In genomic region chr11:96197801-96198465, GRCh38 we compare ENCODE assay signal across 8 cellular contexts.
DNase-seq lines count a peak whose midpoint lies in the region; ATAC-seq, FAIRE-seq and TF ChIP-seq lines count a peak whose summit lies in the region.

No MANE protein-coding gene starts in this region.

- H3K27me3 Mint-ChIP-seq in CD8-positive, alpha-beta memory T cell = no peaks in the 10 kb centered on the region
- H3K27me3 Mint-ChIP-seq in astrocyte (ENCODE audit: low read depth, unreplicated experiment) = no peaks in the 10 kb centered on the region

- CTCF ChIA-PET in CD8-positive, alpha-beta memory T cell (lab: Charles Lee) = interaction anchor here (0.7 to 1.4 kb wide), 2 partner anchors 144 to 145 kb away, joined by 4 to 5 read pairs; partner anchors contain the start of gene MAML2

- H4K20me1 ChIP-seq in astrocyte (ENCODE audit: insufficient read depth, low read length) = no peaks in the 10 kb centered on the region

- H3K4me1 ChIP-seq in CD8-positive, alpha-beta memory T cell (ENCODE audit: insufficient read depth, low read length) = peaks cover 49% of the 10 kb centered on the region
- H3K4me1 ChIP-seq in astrocyte (ENCODE audit: insufficient read depth, low read length) = peaks cover 28% of the 10 kb centered on the region

- H3K4me2 ChIP-seq in astrocyte (ENCODE audit: low read length) = no peak overlapping the region

- TF ChIP-seq CTCF in astrocyte (IDR thresholded peaks at IDR 0.05; ENCODE audit: insufficient read depth, low read depth, low read length) = no peak

- ATAC-seq in GM19455 (IDR thresholded peaks at IDR 0.05; ENCODE audit: unreplicated experiment) (peak; percentile 67), HG03432 (IDR thresholded peaks at IDR 0.05; ENCODE audit: unreplicated experiment) (peak; percentile 77)

- no peaks in the 10 kb centered on the region for H3K9me3 Mint-ChIP-seq in CD8-positive, alpha-beta memory T cell
- H3K9me3 Mint-ChIP-seq in astrocyte (ENCODE audit: unreplicated experiment) = no peaks in the 10 kb centered on the region

- no peak overlapping the region for H3K27ac ChIP-seq in CD8-positive, alpha-beta memory T cell (ENCODE audit: low read depth, low read length)
- no peak overlapping the region for H3K27ac ChIP-seq in astrocyte (ENCODE audit: low read depth, low read length)

- peak overlapping the region in 5 of 7 donors; percentile 9 to 44 (median 20) for H3K4me3 Mint-ChIP-seq in CD8-positive, alpha-beta memory T cell
- H3K4me3 Mint-ChIP-seq in astrocyte (ENCODE audit: unreplicated experiment) = no peak overlapping the region

- no peak overlapping the region for H2AFZ ChIP-seq in astrocyte (ENCODE audit: low read depth, low read length)

- no peaks in the 10 kb centered on the region for H3K9me3 ChIP-seq in CD8-positive, alpha-beta memory T cell (ENCODE audit: low read length)
- H3K9me3 ChIP-seq in astrocyte (ENCODE audit: insufficient read depth, low read depth, low read length) = no peaks in the 10 kb centered on the region

- POLR2A ChIA-PET in CD8-positive, alpha-beta memory T cell (lab: Charles Lee) = no interaction called here

- H3K27me3 ChIP-seq in CD8-positive, alpha-beta memory T cell (ENCODE audit: insufficient read depth, low read length, poor library complexity, severe bottlenecking) = no peaks in the 10 kb centered on the region
- no peaks in the 10 kb centered on the region for H3K27me3 ChIP-seq in astrocyte (ENCODE audit: insufficient read depth, low read length)

- H3K4me1 Mint-ChIP-seq in CD8-positive, alpha-beta memory T cell = peaks cover 72 to 89% (median 73%) of the 10 kb centered on the region in 3 donors
- H3K4me1 Mint-ChIP-seq in astrocyte (ENCODE audit: low read depth, unreplicated experiment) = peaks cover 65% of the 10 kb centered on the region

- peaks cover 4 to 13% (median 9%) of the 10 kb centered on the region in 3 donors for H3K36me3 Mint-ChIP-seq in CD8-positive, alpha-beta memory T cell
- peaks cover 8% of the 10 kb centered on the region for H3K36me3 Mint-ChIP-seq in astrocyte (ENCODE audit: low read depth, unreplicated experiment)

- no peak overlapping the region for H3K9ac ChIP-seq in astrocyte (ENCODE audit: low read length)

- no peak for DNase-seq in CD8-positive, alpha-beta memory T cell
- no peak for DNase-seq in astrocyte (ENCODE audit: low read depth)
- no peak for DNase-seq in NCI-H128 (lab: John Stamatoyannopoulos, UW; ENCODE audit: unreplicated experiment)
- DNase-seq in DMS153 treated with DMSO at 0.1 percent for 48 hours (lab: John Stamatoyannopoulos, UW; ENCODE audit: unreplicated experiment) = no peak
- DNase-seq in ureter (ENCODE audit: low spot score) = no peak
- no peak for DNase-seq in COR-L47 (lab: John Stamatoyannopoulos, UW)

- FAIRE-seq in astrocyte (lab: Jason Lieb, UNC) = no peak

- H3K79me2 ChIP-seq in astrocyte (ENCODE audit: insufficient read depth, low read length) = peaks cover 53% of the 10 kb centered on the region

- peaks cover 4% of the 10 kb centered on the region for H3K36me3 ChIP-seq in CD8-positive, alpha-beta memory T cell (ENCODE audit: insufficient read depth, low read length)
- H3K36me3 ChIP-seq in astrocyte (ENCODE audit: insufficient read depth, low read length) = no peaks in the 10 kb centered on the region

- peak overlapping the region in 6 of 8 donors; percentile 24 to 88 (median 60) for H3K27ac Mint-ChIP-seq in CD8-positive, alpha-beta memory T cell
- peak overlapping the region; percentile 72 for H3K27ac Mint-ChIP-seq in astrocyte (ENCODE audit: unreplicated experiment)

- no peak overlapping the region for H3K4me3 ChIP-seq in CD8-positive, alpha-beta memory T cell (ENCODE audit: low read length)
- no peak overlapping the region for H3K4me3 ChIP-seq in astrocyte (ENCODE audit: insufficient read depth, low read depth, low read length)
